9 cellular contexts compared by ENCODE assay signal in genomic region chr11:117824571-117825537, GRCh38. TPM values are rescaled to one million over a fixed set of nuclear protein-coding genes. Genes with fewer than 3 reads are reported as not detected.
DNase-seq lines count a peak whose midpoint lies in the region; ATAC-seq and TF ChIP-seq lines count a peak whose summit lies in the region.
"Had no signal": no experiment of that assay in that cellular context is flagged by ENCODE, and none has a peak within 500 bp of the region (broad histone marks: within the 10 kb centered on the region; RNA-seq: fewer than 3 reads in every experiment).

TSS of gene FXYD2 (minus strand) at chr11:117824744. CDS start at chr11:117824678, 66 bp downstream.

- peak within 1 kb of the TSS; percentile 65 for H3K27ac Mint-ChIP-seq in activated naive CD4-positive, alpha-beta T cell treated with anti-CD3 and anti-CD28 coated beads for 36 hours

- CTCF ChIA-PET in activated naive CD4-positive, alpha-beta T cell treated with anti-CD3 and anti-CD28 coated beads for 36 hours (lab: Charles Lee) = interaction anchor here (0.8 to 13.2 kb wide), 5 partner anchors 10 to 228 kb away, joined by 4 to 258 read pairs (median 30); no protein-coding TSS in a partner anchor

- H3K4me3 Mint-ChIP-seq in activated naive CD4-positive, alpha-beta T cell treated with anti-CD3 and anti-CD28 coated beads for 36 hours = no peak within 1 kb of the TSS

- intact Hi-C loops in activated naive CD4-positive, alpha-beta T cell treated with anti-CD3 and anti-CD28 coated beads for 36 hours (cut with micrococcal nuclease) = loop anchor here (5.0 kb wide), 1 partner anchor 347 kb away; no protein-coding TSS in a partner anchor
- intact Hi-C loops in aorta (cut with DNase I) = no loop called here

- H3K27me3 ChIP-seq in aorta (ENCODE audit: control insufficient read depth in 1 of 2, insufficient read depth in 2 of 2, low read length in 1 of 2) = no peaks in the 10 kb centered on the region

- H3K4me3 ChIP-seq in aorta (ENCODE audit: low read length in 2 of 2) = no peak within 1 kb of the TSS

- DNase-seq in activated naive CD4-positive, alpha-beta T cell treated with anti-CD3 and anti-CD28 coated beads for 36 hours = no peak
- no peak for DNase-seq in activated naive CD4-positive, alpha-beta T cell treated with Interleukin-2 at 50 U/mL for 16 hours
- DNase-seq in mesenteric fat pad (ENCODE audit: low spot score) (peak; percentile 89), aorta (peak; percentile 67 to 77), occipital lobe (lab: John Stamatoyannopoulos, UW) (no peak), GM20000 (ENCODE audit: low spot score) (no peak)

- no peaks in the 10 kb centered on the region for H3K4me1 ChIP-seq in aorta (ENCODE audit: control insufficient read depth in 1 of 2, insufficient read depth in 2 of 2, low read length in 2 of 2)

- no peaks in the 10 kb centered on the region for H3K36me3 ChIP-seq in aorta (ENCODE audit: control insufficient read depth in 1 of 2, insufficient read depth in 2 of 2, low read length in 1 of 2)

- H3K9me3 ChIP-seq in aorta (ENCODE audit: control insufficient read depth, low read length) = no peaks in the 10 kb centered on the region
- H3K9me3 ChIP-seq: Caco-2 had no signal

- H3K36me3 Mint-ChIP-seq in activated naive CD4-positive, alpha-beta T cell treated with anti-CD3 and anti-CD28 coated beads for 36 hours (ENCODE audit: low read depth) = no peaks in the 10 kb centered on the region

- WGBS in aorta, 2 donors = 72 to 76% methylated on average over 20 to 22 of the region's 22 CpGs

- peaks cover 51% of the 10 kb centered on the region for H3K4me1 Mint-ChIP-seq in activated naive CD4-positive, alpha-beta T cell treated with anti-CD3 and anti-CD28 coated beads for 36 hours (ENCODE audit: low read depth)

- TF ChIP-seq CTCF in GM20000 (IDR thresholded peaks at IDR 0.05; ENCODE audit: extremely low read depth, missing control alignments) = no peak

- ATAC-seq in aorta (ENCODE audit: low FRiP score) (peak; percentile 42), GM21723 (IDR thresholded peaks at IDR 0.05; ENCODE audit: unreplicated experiment) (no peak)

- H3K9me3 Mint-ChIP-seq in activated naive CD4-positive, alpha-beta T cell treated with anti-CD3 and anti-CD28 coated beads for 36 hours = no peaks in the 10 kb centered on the region

- no peaks in the 10 kb centered on the region for H3K27me3 Mint-ChIP-seq in activated naive CD4-positive, alpha-beta T cell treated with anti-CD3 and anti-CD28 coated beads for 36 hours (ENCODE audit: low read depth)

- H3K27ac ChIP-seq in cingulate gyrus (ENCODE audit: low read depth, low read length) (peak within 1 kb of the TSS; percentile 4), aorta (ENCODE audit: low read depth in 1 of 2, low read length in 2 of 2) (no peak within 1 kb of the TSS)

RNA-seq across cellular contexts. Expression of gene FXYD2, which starts in this region (rescaled TPM):
- total RNA-seq in activated naive CD4-positive, alpha-beta T cell treated with anti-CD3 and anti-CD28 coated beads for 36 hours = 1 to 10 TPM in 1 of 2 experiments, not detected in 1; 1.1 TPM
- total RNA-seq in mesenteric fat pad = 3.2 TPM
- total RNA-seq in aorta = 1 to 10 TPM; 1.1 to 4.7 TPM
- polyA plus RNA-seq in aorta = 1 to 10 TPM in 1 of 2 donors, not detected in 1; 1.5 TPM
- total RNA-seq in occipital lobe = 0.62 TPM

Comparison
In these comparisons a context has a peak if more than half of its experiments do, and no peak if none do; other contexts are left out.
1. DNase-seq: peak in mesenteric fat pad (single experiment) and aorta (2 of 2); none in activated naive CD4-positive, alpha-beta T cell treated with anti-CD3 and anti-CD28 coated beads for 36 hours (single experiment), activated naive CD4-positive, alpha-beta T cell treated with Interleukin-2 at 50 U/mL for 16 hours (single experiment), occipital lobe (single experiment) and GM20000 (single experiment).